ENCODE assay signal across 10 cellular contexts in genomic region chr3:108134555-108134880, GRCh38. TPM values are rescaled to one million over a fixed set of nuclear protein-coding genes. Genes with fewer than 3 reads are reported as not detected.
DNase-seq lines count a peak whose midpoint lies in the region; ATAC-seq and TF ChIP-seq lines count a peak whose summit lies in the region.
"Had no signal": no experiment of that assay in that cellular context is flagged by ENCODE, and none has a peak within 500 bp of the region (broad histone marks: within the 10 kb centered on the region; RNA-seq: fewer than 3 reads in every experiment).

No MANE protein-coding gene starts in this region.

- H3K27ac Mint-ChIP-seq in activated CD8-positive, alpha-beta T cell treated with anti-CD3 and anti-CD28 coated beads for 36 hours = peak overlapping the region; percentile 87

- H3K4me1 Mint-ChIP-seq in activated CD8-positive, alpha-beta T cell treated with anti-CD3 and anti-CD28 coated beads for 36 hours (ENCODE audit: low read depth) = peaks cover 77% of the 10 kb centered on the region

- H3K36me3 ChIP-seq in BLaER1 (peaks cover 12% of the 10 kb centered on the region), stomach (no peaks in the 10 kb centered on the region)

- TF ChIP-seq POLR2A in stomach (IDR thresholded peaks at IDR 0.05) = no peak

- CTCF ChIA-PET in activated CD8-positive, alpha-beta T cell treated with anti-CD3 and anti-CD28 coated beads for 36 hours (lab: Charles Lee) = interaction anchor here (1.2 to 2.0 kb wide), 2 partner anchors 19 to 343 kb away, joined by 3 to 9 read pairs; no protein-coding TSS in a partner anchor

- H3K4me1 ChIP-seq in BLaER1 = peaks cover 59% of the 10 kb centered on the region
- peaks cover 4 to 40% (median 12%) of the 10 kb centered on the region in 4 donors for H3K4me1 ChIP-seq in stomach

- H3K27me3 Mint-ChIP-seq in activated CD8-positive, alpha-beta T cell treated with anti-CD3 and anti-CD28 coated beads for 36 hours = no peaks in the 10 kb centered on the region

- H3K27me3 ChIP-seq in BLaER1 = no peaks in the 10 kb centered on the region
- no peaks in the 10 kb centered on the region for H3K27me3 ChIP-seq in stomach

- DNase-seq in activated CD8-positive, alpha-beta T cell treated with anti-CD3 and anti-CD28 coated beads for 36 hours = no peak
- no peak for DNase-seq in left cardiac atrium
- no peak for DNase-seq in stomach
- DNase-seq in NCI-H345 treated with DMSO at 0.1 percent for 48 hours (lab: John Stamatoyannopoulos, UW; ENCODE audit: unreplicated experiment) = no peak
- DNase-seq in HK-2 (ENCODE audit: unreplicated experiment) = no peak
- DNase-seq: foreskin melanocyte, NCI-H1417 had no signal

- no peak for TF ChIP-seq CTCF in activated CD8-positive, alpha-beta T cell treated with anti-CD3 and anti-CD28 coated beads for 36 hours (IDR thresholded peaks at IDR 0.05)
- TF ChIP-seq CTCF in stomach (IDR thresholded peaks at IDR 0.05) = no peak

- H3K27ac ChIP-seq in BLaER1 (peak overlapping the region; percentile 59), stomach (peak overlapping the region in 1 of 5 donors; percentile 74)

- H3K4me3 ChIP-seq in BLaER1 (no peak overlapping the region), stomach (no peak overlapping the region)

- no peak overlapping the region for H3K9ac ChIP-seq in BLaER1

- H3K4me2 ChIP-seq in BLaER1 = peak overlapping the region; percentile 68

- intact Hi-C loops in activated CD8-positive, alpha-beta T cell treated with anti-CD3 and anti-CD28 coated beads for 36 hours (cut with micrococcal nuclease) = no loop called here
- intact Hi-C loops in left cardiac atrium (cut with DNase I) (no loop called here), stomach (cut with DNase I; ENCODE audit: low total_unique reads) (no loop called here)

- WGBS in stomach, 5 donors = 57 to 75% (median 64%) methylated on average over 1 of the region's 1 CpG

- ATAC-seq in GM19043 (IDR thresholded peaks at IDR 0.05; ENCODE audit: low read depth, unreplicated experiment) (peak; percentile 39), HG03108 (IDR thresholded peaks at IDR 0.05; ENCODE audit: unreplicated experiment) (peak; percentile 36), left cardiac atrium (no peak)
- peak; percentile 24 for ATAC-seq in activated CD8-positive, alpha-beta T cell treated with anti-CD3 and anti-CD28 coated beads for 36 hours

- no peak for TF ChIP-seq EP300 in stomach (IDR thresholded peaks at IDR 0.05)

- POLR2A ChIA-PET in activated CD8-positive, alpha-beta T cell treated with anti-CD3 and anti-CD28 coated beads for 36 hours (lab: Charles Lee) = interaction anchor here (0.9 to 1.8 kb wide), 4 partner anchors 22 to 67 kb away, joined by 3 to 7 read pairs (median 4); no protein-coding TSS in a partner anchor

- no peaks in the 10 kb centered on the region for H4K20me1 ChIP-seq in BLaER1

- H3K9me3 ChIP-seq in BLaER1 (peaks cover 8% of the 10 kb centered on the region; the same call in 1 of the 2 replicates), stomach (no peaks in the 10 kb centered on the region)

- peaks cover 94% of the 10 kb centered on the region for H3K36me3 Mint-ChIP-seq in activated CD8-positive, alpha-beta T cell treated with anti-CD3 and anti-CD28 coated beads for 36 hours (ENCODE audit: low read depth)

- peak overlapping the region; percentile 43 for H3K4me3 Mint-ChIP-seq in activated CD8-positive, alpha-beta T cell treated with anti-CD3 and anti-CD28 coated beads for 36 hours

- peaks cover 1% of the 10 kb centered on the region for H3K9me3 Mint-ChIP-seq in activated CD8-positive, alpha-beta T cell treated with anti-CD3 and anti-CD28 coated beads for 36 hours

RNA-seq across cellular contexts. Expression of gene CD47, which starts 43.7 kb away (rescaled TPM):
- 10 to 100 TPM; 88.7 to 91.6 TPM for total RNA-seq in activated CD8-positive, alpha-beta T cell treated with anti-CD3 and anti-CD28 coated beads for 36 hours
- total RNA-seq in left cardiac atrium (10 to 100 TPM; 75.0 to 93.3 TPM), stomach (100 to 1,000 TPM in 3 of 5 donors, 10 to 100 TPM in 2; 15.9 to 154 (median 101) TPM)
- 10 to 100 TPM; 35.9 to 92.6 (median 67.2) TPM for polyA plus RNA-seq in stomach

Comparison
In these comparisons a context has a peak if more than half of its experiments do, and no peak if none do; other contexts are left out.
1. ATAC-seq: peak in GM19043 (single experiment), HG03108 (single experiment) and activated CD8-positive, alpha-beta T cell treated with anti-CD3 and anti-CD28 coated beads for 36 hours (single experiment); none in left cardiac atrium (0 of 2).